In the genomic region with DNA sequence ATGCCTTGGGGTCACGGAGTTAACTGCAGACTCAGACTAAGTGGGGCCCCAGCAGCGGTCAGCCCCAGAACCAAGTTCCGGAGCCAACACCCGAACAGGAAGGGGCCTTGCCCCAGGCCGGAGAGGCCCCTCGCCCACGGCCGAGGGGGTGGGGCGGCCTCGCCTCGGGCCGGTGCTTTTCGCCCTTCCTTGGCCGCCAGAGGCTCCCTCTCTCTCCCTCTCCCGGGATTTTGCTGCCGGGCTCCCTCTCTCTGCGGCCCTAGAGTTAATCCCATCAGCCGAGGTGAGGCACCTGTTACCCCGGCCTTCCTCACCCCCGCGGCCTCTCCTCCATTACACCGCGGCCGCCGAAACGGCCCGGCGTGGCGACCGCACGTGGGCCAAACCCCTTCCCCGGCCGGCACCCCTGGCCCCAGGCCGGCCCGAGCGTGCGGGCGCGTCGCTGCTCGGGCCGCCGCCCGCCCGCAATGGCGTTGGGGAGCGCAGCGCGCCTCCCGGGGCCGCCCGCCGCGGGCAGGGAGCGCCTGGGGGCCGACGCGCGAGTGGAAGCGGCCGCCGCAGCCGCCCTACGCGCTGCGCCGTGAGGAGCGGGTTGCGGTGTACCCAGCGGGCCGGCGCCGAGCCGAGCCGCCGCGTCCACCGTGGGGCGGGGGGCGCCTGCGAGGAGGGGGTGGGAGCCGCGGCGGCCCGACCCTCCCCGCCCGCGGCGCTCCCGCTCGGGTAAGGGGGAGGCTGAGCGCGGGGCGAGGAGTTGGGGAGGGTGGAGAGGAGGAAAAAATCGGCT, we compare ENCODE assay signal across 1 cellular context.
TF ChIP-seq lines count a peak whose summit lies in the region.

A gene (plus strand): TSS at position 175 of the 784 bp plus-strand sequence. CDS start 2,520 bp downstream, outside the sequence.

TF ChIP-seq in Ishikawa, 13 proteins besides CTCF, POLR2A, EP300 and RAD21 (continued from another document):
- no peak for TF ChIP-seq CREB1 (IDR thresholded peaks at IDR 0.05; ENCODE audit: low read depth)
- no peak for TF ChIP-seq CEBPB (IDR thresholded peaks at IDR 0.05)
- TF ChIP-seq EGR1 (IDR thresholded peaks at IDR 0.05): 0 out of 2 replicates have a peak, but pooled peaks have one; percentile 24
- TF ChIP-seq TCF12 (IDR thresholded peaks at IDR 0.05; ENCODE audit: low read depth): 0 out of 2 replicates have a peak, but pooled peaks have one; percentile 12
